25 cellular contexts compared by ENCODE assay signal in genomic region chr12:70399319-70399718, GRCh38. TPM values are rescaled to one million over a fixed set of nuclear protein-coding genes. Genes with fewer than 3 reads are reported as not detected.
DNase-seq lines count a peak whose midpoint lies in the region; ATAC-seq, FAIRE-seq and TF ChIP-seq lines count a peak whose summit lies in the region.
"Had no signal": no experiment of that assay in that cellular context is flagged by ENCODE, and none has a peak within 500 bp of the region (broad histone marks: within the 10 kb centered on the region; RNA-seq: fewer than 3 reads in every experiment).

No MANE protein-coding gene starts in this region.

- intact Hi-C loops in HepG2 (cut with micrococcal nuclease; ENCODE audit: unreplicated experiment) (no loop called here), right lobe of liver (cut with DNase I) (no loop called here), K562 (cut with micrococcal nuclease) (no loop called here), dorsolateral prefrontal cortex (cut with DNase I) (no loop called here), posterior cingulate gyrus (cut with DNase I) (no loop called here)

- in situ Hi-C loops in HepG2 (cut with HindIII; ENCODE audit: extremely low pct_ligation_motif_present, low pct_unique_long_range_greater_than_20kb) (no loop called here), K562 (cut with MboI) (no loop called here)

- H3K4me3 ChIP-seq in HepG2 (replicated peaks in 1 of 3; ENCODE audit: insufficient read depth in 1 of 3, low read depth in 2 of 3, low read length in 3 of 3) = no peak overlapping the region
- no peak overlapping the region for H3K4me3 ChIP-seq in right lobe of liver
- H3K4me3 ChIP-seq in K562 = no peak overlapping the region
- peak overlapping the region in 2 of 59 donors; percentile 5 to 12 for H3K4me3 ChIP-seq in dorsolateral prefrontal cortex
- H3K4me3 ChIP-seq: BLaER1 treated with 17β-estradiol and CSF1 and Interleukin-3, amounts not matched to agents 10 nM and 100 nM; GM23338 had no signal

- H3K9me3 ChIP-seq in HepG2 (ENCODE audit: low read length) (no peaks in the 10 kb centered on the region), right lobe of liver (no peaks in the 10 kb centered on the region), K562 (replicated peaks; ENCODE audit: control insufficient read depth, insufficient read depth, low read depth, low read length) (no peaks in the 10 kb centered on the region)
- H3K9me3 ChIP-seq: BE2C had no signal

- H3K9me1 ChIP-seq in K562 (ENCODE audit: control insufficient read depth, insufficient read depth, low read length) = no peaks in the 10 kb centered on the region

- ATAC-seq in HepG2 (no peak), right lobe of liver (no peak), K562 (no peak)
- ATAC-seq: GM23338, HCT116 had no signal

- H3K27me3 ChIP-seq in HepG2 (ENCODE audit: control insufficient read depth in 1 of 2, insufficient read depth in 2 of 2, low read length in 2 of 2) (no peaks in the 10 kb centered on the region), right lobe of liver (no peaks in the 10 kb centered on the region), K562 (ENCODE audit: control insufficient read depth in 2 of 2, insufficient read depth in 2 of 2, low read length in 2 of 2) (no peaks in the 10 kb centered on the region), dorsolateral prefrontal cortex (no peaks in the 10 kb centered on the region)
- H3K27me3 ChIP-seq: BE2C; BLaER1 treated with 17β-estradiol and CSF1 and Interleukin-3, amounts not matched to agents 10 nM and 100 nM had no signal

- H3K4me1 ChIP-seq in HepG2 (ENCODE audit: insufficient read depth, low read length) (peaks cover 5% of the 10 kb centered on the region; the same call in 1 of the 2 replicates), right lobe of liver (no peaks in the 10 kb centered on the region), K562 (replicated peaks in 1 of 2; ENCODE audit: control insufficient read depth in 2 of 2, insufficient read depth in 2 of 2, low read length in 2 of 2) (no peaks in the 10 kb centered on the region)
- H3K4me1 ChIP-seq: BE2C; BLaER1 treated with 17β-estradiol and CSF1 and Interleukin-3, amounts not matched to agents 10 nM and 100 nM had no signal

- H3K4me2 ChIP-seq in HepG2 (ENCODE audit: low read depth, low read length) = no peak overlapping the region
- H3K4me2 ChIP-seq in K562 (ENCODE audit: insufficient read depth, low read length) = no peak overlapping the region
- H3K4me2 ChIP-seq: BLaER1 treated with 17β-estradiol and CSF1 and Interleukin-3, amounts not matched to agents 10 nM and 100 nM; GM23338 had no signal

- FAIRE-seq in HepG2 (lab: Jason Lieb, UNC) (no peak), K562 (lab: Jason Lieb, UNC) (no peak)
- FAIRE-seq: A204.1, D721Med, GM12891, GM18507 had no signal

- H3K9ac ChIP-seq in HepG2 (ENCODE audit: insufficient read depth, low read depth, low read length) (no peak overlapping the region), K562 (ENCODE audit: insufficient read depth in 1 of 2, low read depth in 2 of 2, low read length in 2 of 2) (no peak overlapping the region)
- H3K9ac ChIP-seq: BLaER1 treated with 17β-estradiol and CSF1 and Interleukin-3, amounts not matched to agents 10 nM and 100 nM had no signal

- CTCF ChIA-PET in HepG2 (lab: Yijun Ruan, JAX; ENCODE audit: low intra/inter-chr PET ratio, low total read pairs) (no interaction called here), K562 (lab: Yijun Ruan, JAX; ENCODE audit: low intra/inter-chr PET ratio) (no interaction called here)

- TF ChIP-seq CTCF in HepG2 (CRISPR knock-in tag; IDR thresholded peaks at IDR 0.05) = no peak
- no peak for TF ChIP-seq CTCF in right lobe of liver (IDR thresholded peaks at IDR 0.05)
- TF ChIP-seq CTCF in K562 (IDR thresholded peaks at IDR 0.05 in 2 of 3, conservative IDR thresholded peaks at IDR 0.05 in 1 of 3; ENCODE audit: insufficient read depth in 2 of 3, low read depth in 1 of 3, low read length in 3 of 3) = no peak
- TF ChIP-seq CTCF in dorsolateral prefrontal cortex (IDR thresholded peaks at IDR 0.05 in 54 of 56, conservative IDR thresholded peaks at IDR 0.05 in 2 of 56; ENCODE audit: low read depth in 1 of 56, partially characterized antibody in 56 of 56) = no peak

- DNase-seq in HepG2 (ENCODE audit: low spot score) = no peak
- DNase-seq in right lobe of liver = no peak
- DNase-seq in K562 (ENCODE audit: extremely low read depth in 1 of 4, low spot score in 3 of 4) = no peak
- DNase-seq in dorsolateral prefrontal cortex = no peak
- DNase-seq in DMS79 treated with DMSO at 0.1 percent for 48 hours (lab: John Stamatoyannopoulos, UW) = no peak
- DNase-seq in posterior cingulate gyrus = no peak
- no peak for DNase-seq in NCI-H1048 (lab: John Stamatoyannopoulos, UW)
- DNase-seq: ACHN; AML-193; BE2C; CD4-positive, alpha-beta T cell; CD8-positive, alpha-beta memory T cell; DMS 273 treated with DMSO at 0.1 percent for 48 hours; DMS79; GF-D8; H9 had no signal

- no peaks in the 10 kb centered on the region for H3K36me3 ChIP-seq in HepG2 (replicated peaks in 1 of 2; ENCODE audit: control insufficient read depth in 1 of 2, insufficient read depth in 2 of 2, low read length in 2 of 2)
- H3K36me3 ChIP-seq in right lobe of liver = no peaks in the 10 kb centered on the region
- no peaks in the 10 kb centered on the region for H3K36me3 ChIP-seq in K562 (ENCODE audit: control insufficient read depth, insufficient read depth, low read length)
- H3K36me3 ChIP-seq: BE2C had no signal

- WGBS in HepG2 (ENCODE audit: low lambda C conversion rate) = 50% methylated on average over 6 of the region's 6 CpGs
- WGBS in right lobe of liver (ENCODE audit: insufficient coverage, low coverage, low lambda C conversion rate, missing lambda C conversion rate) = 86% methylated on average over 6 of the region's 6 CpGs
- 1% methylated on average over 6 of the region's 6 CpGs for WGBS in K562 (ENCODE audit: insufficient coverage, low coverage, missing lambda C conversion rate)

- TF ChIP-seq POLR2A in HepG2 (IDR thresholded peaks at IDR 0.05; ENCODE audit: insufficient read depth in 1 of 2, low read depth in 2 of 2, low read length in 2 of 2) (no peak), right lobe of liver (IDR thresholded peaks at IDR 0.05) (no peak), K562 (conservative IDR thresholded peaks at IDR 0.05) (no peak)

- H3K27ac ChIP-seq in HepG2 (ENCODE audit: extremely low read length, insufficient read depth, low read length) (no peak overlapping the region), right lobe of liver (no peak overlapping the region), K562 (ENCODE audit: extremely low read depth, low read depth, low read length) (no peak overlapping the region), dorsolateral prefrontal cortex (peak overlapping the region in 50 of 59 donors; percentile 5 to 84 (median 55)), temporal lobe (ENCODE audit: low read depth, low read length) (peak overlapping the region; percentile 40)
- H3K27ac ChIP-seq: 22Rv1; BLaER1 treated with 17β-estradiol and CSF1 and Interleukin-3, amounts not matched to agents 10 nM and 100 nM had no signal

- H4K20me1 ChIP-seq in HepG2 (ENCODE audit: insufficient read depth, low read length) (no peaks in the 10 kb centered on the region), K562 (replicated peaks; ENCODE audit: control insufficient read depth, insufficient read depth, low read length) (no peaks in the 10 kb centered on the region; the same call in 1 of the 2 replicates)
- H4K20me1 ChIP-seq: BLaER1 treated with 17β-estradiol and CSF1 and Interleukin-3, amounts not matched to agents 10 nM and 100 nM had no signal

- TF ChIP-seq EP300 in HepG2 (IDR thresholded peaks at IDR 0.05; ENCODE audit: low read depth in 2 of 2, low read length in 2 of 2) = no peak
- no peak for TF ChIP-seq EP300 in HepG2 (CRISPR knock-in tag; IDR thresholded peaks at IDR 0.05; ENCODE audit: borderline replicate concordance)
- TF ChIP-seq EP300 in K562 (IDR thresholded peaks at IDR 0.05; ENCODE audit: low read length) = no peak

- TF ChIP-seq RAD21 in HepG2 (CRISPR knock-in tag; IDR thresholded peaks at IDR 0.05) (no peak), K562 (CRISPR knock-in tag; conservative IDR thresholded peaks at IDR 0.05 in 1 of 2, IDR thresholded peaks at IDR 0.05 in 1 of 2) (no peak)

- POLR2A ChIA-PET in HepG2 (lab: Yijun Ruan, JAX) (no interaction called here), K562 (lab: Yijun Ruan, JAX) (interaction anchor here (0.8 kb wide), 1 partner anchor 9 kb away, joined by 4 read pairs; no protein-coding TSS in a partner anchor)

- no peak overlapping the region for H2AFZ ChIP-seq in HepG2 (ENCODE audit: low read length)
- no peak overlapping the region for H2AFZ ChIP-seq in K562 (ENCODE audit: low read depth, low read length)
- H2AFZ ChIP-seq: GM23338 had no signal

- no peaks in the 10 kb centered on the region for H3K79me2 ChIP-seq in HepG2 (ENCODE audit: insufficient read depth, low read length)
- H3K79me2 ChIP-seq in K562 (ENCODE audit: control insufficient read depth, insufficient read depth, low read length) = no peaks in the 10 kb centered on the region

- BruUV-seq in HepG2 (replicated peaks; lab: Mats Ljungman, UMichigan) (no TSS peak), K562 (replicated peaks; lab: Mats Ljungman, UMichigan) (no TSS peak)

RNA-seq across cellular contexts. Expression of gene KCNMB4, which starts 33.2 kb away (rescaled TPM):
- total RNA-seq in HepG2 (2016; rRNA removed; fragmentation: Illumina TruSeq; extraction: Trizol) = 0.84 and 1.7 TPM in 2 replicates
- total RNA-seq in HepG2 (2016; cell fraction: cytosol; rRNA removed; fragmentation: Illumina TruSeq; extraction: Trizol; ENCODE audit: low read depth) = 0.71 and 0.97 TPM in 2 replicates
- 0.68 and 0.89 TPM in 2 replicates for total RNA-seq in HepG2 (2016; cell fraction: insoluble cytoplasmic fraction; rRNA removed; fragmentation: Illumina TruSeq; extraction: Trizol)
- 1.3 and 1.8 TPM in 2 replicates for total RNA-seq in HepG2 (2016; cell fraction: membrane; rRNA removed; fragmentation: Illumina TruSeq; extraction: Trizol)
- total RNA-seq in HepG2 (2016; cell fraction: nucleus; rRNA removed; fragmentation: Illumina TruSeq; extraction: Trizol) = 0.66 and 0.68 TPM in 2 replicates
- polyA plus RNA-seq in HepG2 (2011; rRNA removed) = 0.67 and 1.1 TPM in 2 replicates
- 0.95 and 1.1 TPM in 2 replicates for polyA plus RNA-seq in HepG2 (2011; cell fraction: cytosol; rRNA removed)
- 0.53 and 0.57 TPM in 2 replicates for polyA plus RNA-seq in HepG2 (2011; cell fraction: nucleus; rRNA removed)
- 0.35 and 0.38 TPM in 2 replicates for polyA plus RNA-seq in HepG2 (2012)
- polyA plus RNA-seq in HepG2 (2016; cell fraction: cytosol; fragmentation: Illumina TruSeq; extraction: Trizol; ENCODE audit: low read depth) = 1.0 and 1.1 TPM in 2 replicates
- polyA plus RNA-seq in HepG2 (2016; cell fraction: insoluble cytoplasmic fraction; fragmentation: Illumina TruSeq; extraction: Trizol; ENCODE audit: low read depth) = 0.85 and 0.97 TPM in 2 replicates
- 1.2 and 1.5 TPM in 2 replicates for polyA plus RNA-seq in HepG2 (2016; cell fraction: membrane; fragmentation: Illumina TruSeq; extraction: Trizol; ENCODE audit: low read depth)
- 0.88 and 0.93 TPM in 2 replicates for polyA plus RNA-seq in HepG2 (2016; cell fraction: nucleus; fragmentation: Illumina TruSeq; extraction: Trizol; ENCODE audit: insufficient read depth, low read depth)
- 1.6 and 2.8 TPM in 2 replicates for polyA minus RNA-seq in HepG2 (2011; rRNA and poly(A)+ RNA removed; ENCODE audit: low replicate concordance)
- 0.44 and 0.59 TPM in 2 replicates for polyA minus RNA-seq in HepG2 (2011; cell fraction: cytosol; rRNA and poly(A)+ RNA removed)
- polyA minus RNA-seq in HepG2 (2011; cell fraction: nucleus; rRNA and poly(A)+ RNA removed) = 0.77 and 1.2 TPM in 2 replicates
- 1 to 10 TPM in 1 of 6 experiments, under 1 TPM in 5; 0.25 to 1.3 (median 0.57) TPM for total RNA-seq in right lobe of liver
- total RNA-seq in K562 (2011; cell fraction: chromatin; rRNA removed; ENCODE audit: low replicate concordance) = 0.05 TPM in 1 of 2 replicates, not detected in the other
- total RNA-seq in K562 (2011; cell fraction: nucleolus; rRNA removed) = not detected in 2 replicates
- not detected in 2 replicates for total RNA-seq in K562 (2011; cell fraction: nucleoplasm; rRNA removed)
- total RNA-seq in K562 (2014; rRNA removed) = 0.05 TPM in 1 of 2 replicates, not detected in the other
- total RNA-seq in K562 (2014; rRNA removed; fragmentation: Illumina TruSeq; extraction: Trizol) = 0.06 TPM in 1 of 2 replicates, not detected in the other
- total RNA-seq in K562 (2015; rRNA removed; fragmentation: Illumina TruSeq; extraction: Trizol) = 0.14 and 0.23 TPM in 2 replicates
- total RNA-seq in K562 (2021) = 0.07 and 0.11 TPM in 2 replicates
- 0.08 and 0.34 TPM in 2 replicates for polyA plus RNA-seq in K562 (2011; rRNA removed)
- polyA plus RNA-seq in K562 (2011; cell fraction: cytosol; rRNA removed) = 0.06 and 0.25 TPM in 2 replicates
- polyA plus RNA-seq in K562 (2011; cell fraction: nucleus; rRNA removed) = 0.11 TPM in 2 replicates
- 0.07 and 0.15 TPM in 2 replicates for polyA plus RNA-seq in K562 (2012)
- polyA plus RNA-seq in K562 (2014; fragmentation: Illumina TruSeq; extraction: Trizol) = 0.04 and 0.06 TPM in 2 replicates
- polyA plus RNA-seq in K562 (2014; fragmentation: Nextera tagmentation; extraction: Ambion mirVana) = under 1 TPM; 0.01 TPM
- 0.11 TPM in 1 of 2 replicates, not detected in the other for polyA plus RNA-seq in K562 (2014; rRNA removed)
- 0.07 and 0.24 TPM in 2 replicates for polyA minus RNA-seq in K562 (2011; rRNA and poly(A)+ RNA removed)
- polyA minus RNA-seq in K562 (2011; cell fraction: cytosol; rRNA and poly(A)+ RNA removed) = not detected in 2 replicates
- polyA minus RNA-seq in K562 (2011; cell fraction: nucleus; rRNA and poly(A)+ RNA removed) = 0.11 TPM in 1 of 2 replicates, not detected in the other
- 100 to 1,000 TPM in 2 of 120 experiments, 10 to 100 TPM in 118; 26.9 to 134 (median 53.1) TPM for total RNA-seq in dorsolateral prefrontal cortex
- 32.0 TPM for total RNA-seq in temporal lobe

Comparison
In these comparisons a context has a peak if more than half of its experiments do, and no peak if none do; other contexts are left out.
1. H3K27ac ChIP-seq: peak in dorsolateral prefrontal cortex (50 of 59) and temporal lobe (single experiment); none in HepG2 (single experiment), right lobe of liver (0 of 3) and K562 (single experiment).
2. RNA of gene KCNMB4, which starts 33.2 kb away (total RNA-seq): 26.9 to 134 TPM in dorsolateral prefrontal cortex and 32.0 TPM in temporal lobe (single experiment); 0.66 to 1.8 TPM in HepG2, 0.25 to 1.3 TPM in right lobe of liver and 0.05 to 0.23 TPM in K562; every median in the first group is over 10 times any median in the second.
3. Of the 241 proteins assayed by ChIP-seq in both HepG2 and K562: peak only in HepG2: MAFF and MAFK; only in K562: MAFG; in both: none; in neither: 238.